1 cellular context compared by ENCODE assay signal in the genomic region with DNA sequence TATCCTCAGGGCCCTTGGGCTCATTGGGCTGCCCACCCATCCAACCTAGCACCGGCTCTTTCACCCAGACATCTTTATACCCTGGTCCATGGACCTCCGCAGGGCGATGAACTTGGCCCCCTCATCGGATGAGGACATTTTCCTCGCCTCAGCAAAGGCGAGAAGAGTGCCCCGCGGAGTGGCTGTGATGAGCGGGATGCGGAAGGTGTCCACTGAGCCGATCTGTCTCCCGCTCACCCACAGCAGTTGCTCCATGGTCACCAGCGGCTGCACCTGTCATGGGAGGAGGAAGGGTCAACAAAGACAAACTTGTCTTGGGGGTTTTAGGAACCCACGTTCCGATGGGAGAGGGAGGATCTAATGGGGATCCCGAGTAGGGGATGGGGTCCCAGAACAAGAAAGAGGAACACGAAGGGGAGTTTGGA.
TF ChIP-seq lines count a peak whose summit lies in the region.

No MANE protein-coding gene starts in this region.

TF ChIP-seq in endothelial cell of umbilical vein, 7 proteins besides CTCF, POLR2A, EP300 and RAD21:
- no peak for TF ChIP-seq FOS (IDR thresholded peaks at IDR 0.05; ENCODE audit: borderline replicate concordance, insufficient read depth, low read length)
- TF ChIP-seq GATA2 (IDR thresholded peaks at IDR 0.05; ENCODE audit: insufficient read depth, insufficient read length, low read depth, low read length) = no peak
- TF ChIP-seq MYC (IDR thresholded peaks at IDR 0.05; ENCODE audit: low read depth, low read length) = no peak
- TF ChIP-seq EZH2 (IDR thresholded peaks at IDR 0.05; ENCODE audit: borderline replicate concordance, low read depth, low read length, severe bottlenecking) = no peak
- TF ChIP-seq POLR2AphosphoS5 (IDR thresholded peaks at IDR 0.05; ENCODE audit: insufficient read depth, low read depth, low read length) = no peak
- no peak for TF ChIP-seq MAX (IDR thresholded peaks at IDR 0.05; ENCODE audit: insufficient read depth, insufficient read length)
- TF ChIP-seq JUN (IDR thresholded peaks at IDR 0.05; ENCODE audit: borderline replicate concordance, insufficient read depth, insufficient read length, low read depth) = no peak
